Comparison of ENCODE assay signal across 18 cellular contexts in the genomic region with DNA sequence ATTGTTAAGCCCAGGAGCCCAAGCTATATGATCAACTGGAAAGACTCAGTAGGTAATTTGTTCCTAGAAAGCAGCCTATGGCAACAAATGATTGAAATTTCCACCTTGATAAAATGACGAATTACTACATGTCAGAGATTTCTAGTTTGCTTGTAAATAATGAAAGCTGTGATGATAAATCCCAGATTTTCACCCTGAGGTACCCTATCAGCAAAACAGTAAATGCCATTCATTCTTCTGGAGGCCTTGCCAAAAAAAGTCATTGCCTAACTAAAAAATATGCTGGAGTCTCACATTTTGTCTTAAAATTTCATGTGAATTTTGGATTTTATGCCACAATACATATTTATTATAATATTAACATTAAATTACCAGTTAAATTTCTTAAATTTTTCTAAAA.
DNase-seq lines count a peak whose midpoint lies in the region; ATAC-seq, FAIRE-seq and TF ChIP-seq lines count a peak whose summit lies in the region.
"Had no signal": no experiment of that assay in that cellular context is flagged by ENCODE, and none has a peak within 500 bp of the region (broad histone marks: within the 10 kb centered on the region; RNA-seq: fewer than 3 reads in every experiment).

No MANE protein-coding gene starts in this region.

- no peak overlapping the region for H3K27ac Mint-ChIP-seq in astrocyte (ENCODE audit: unreplicated experiment)
- H3K27ac Mint-ChIP-seq: CD8-positive, alpha-beta memory T cell; IgD-negative memory B cell had no signal

- no peak overlapping the region for H3K9ac ChIP-seq in astrocyte (ENCODE audit: low read length)
- H3K9ac ChIP-seq: BLaER1 had no signal

- no peak overlapping the region for H3K4me2 ChIP-seq in astrocyte (ENCODE audit: low read length)
- H3K4me2 ChIP-seq: BLaER1, GM23338 had no signal

- H3K4me3 ChIP-seq in astrocyte (ENCODE audit: insufficient read depth, low read depth, low read length) = no peak overlapping the region
- H3K4me3 ChIP-seq: BLaER1, GM12878, GM23338 had no signal

- no peaks in the 10 kb centered on the region for H3K27me3 ChIP-seq in astrocyte (ENCODE audit: insufficient read depth, low read length)
- H3K27me3 ChIP-seq: BLaER1 had no signal

- H4K20me1 ChIP-seq in astrocyte (ENCODE audit: insufficient read depth, low read length) = no peaks in the 10 kb centered on the region
- H4K20me1 ChIP-seq: BLaER1 had no signal

- no peaks in the 10 kb centered on the region for H3K9me3 Mint-ChIP-seq in astrocyte (ENCODE audit: unreplicated experiment)
- H3K9me3 Mint-ChIP-seq: CD8-positive, alpha-beta memory T cell; GM23338 had no signal

- no peaks in the 10 kb centered on the region for H3K36me3 ChIP-seq in astrocyte (ENCODE audit: insufficient read depth, low read length)
- H3K36me3 ChIP-seq: BLaER1 had no signal

- peak; percentile 24 for DNase-seq in GM03348 (ENCODE audit: low spot score)
- peak; percentile 6 for DNase-seq in astrocyte (ENCODE audit: low read depth)
- DNase-seq in fibroblast of gingiva (ENCODE audit: low read depth) = peak; percentile 11
- peak; percentile 10 for DNase-seq in iris pigment epithelial cell (ENCODE audit: low read depth)
- DNase-seq in Right ventricle myocardium inferior (ENCODE audit: missing footprints) = no peak
- DNase-seq in NCI-H2081 (lab: John Stamatoyannopoulos, UW) = no peak
- no peak for DNase-seq in anterior cingulate cortex (lab: John Stamatoyannopoulos, UW)
- DNase-seq: AML-193; Caco-2; CD8-positive, alpha-beta memory T cell; DND-41; H7 had no signal

- intact Hi-C loops in Right ventricle myocardium inferior (cut with DNase I) = no loop called here

- H3K79me2 ChIP-seq in astrocyte (ENCODE audit: insufficient read depth, low read length) = no peaks in the 10 kb centered on the region

- no peak for TF ChIP-seq CTCF in astrocyte (IDR thresholded peaks at IDR 0.05; ENCODE audit: insufficient read depth, low read depth, low read length)

- no peak for ATAC-seq in Right ventricle myocardium inferior
- ATAC-seq: GM12878 had no signal

- no peak overlapping the region for H3K27ac ChIP-seq in astrocyte (ENCODE audit: low read depth, low read length)
- H3K27ac ChIP-seq: BLaER1 had no signal

- no peaks in the 10 kb centered on the region for H3K4me1 ChIP-seq in astrocyte (ENCODE audit: insufficient read depth, low read length)

- no peak for FAIRE-seq in astrocyte (lab: Jason Lieb, UNC)
- FAIRE-seq: A204.1, GM12878, GM18507 had no signal

- H3K27me3 Mint-ChIP-seq in astrocyte (ENCODE audit: low read depth, unreplicated experiment) = no peaks in the 10 kb centered on the region
- H3K27me3 Mint-ChIP-seq: IgD-negative memory B cell had no signal

- H2AFZ ChIP-seq in astrocyte (ENCODE audit: low read depth, low read length) = no peak overlapping the region

- no peak overlapping the region for H3K4me3 Mint-ChIP-seq in astrocyte (ENCODE audit: unreplicated experiment)
- H3K4me3 Mint-ChIP-seq: CD8-positive, alpha-beta memory T cell; IgD-negative memory B cell had no signal

- H3K9me3 ChIP-seq in astrocyte (ENCODE audit: insufficient read depth, low read depth, low read length) = no peaks in the 10 kb centered on the region
- H3K9me3 ChIP-seq: Caco-2 had no signal

- H3K4me1 Mint-ChIP-seq in astrocyte (ENCODE audit: low read depth, unreplicated experiment) = no peaks in the 10 kb centered on the region
- H3K4me1 Mint-ChIP-seq: CD8-positive, alpha-beta memory T cell had no signal

- H3K36me3 Mint-ChIP-seq in astrocyte (ENCODE audit: low read depth, unreplicated experiment) = peaks cover 4% of the 10 kb centered on the region
- H3K36me3 Mint-ChIP-seq: IgD-negative memory B cell had no signal

Comparison
In these comparisons a context has a peak if more than half of its experiments do, and no peak if none do; other contexts are left out.
1. DNase-seq: peak in GM03348 (single experiment), astrocyte (single experiment), fibroblast of gingiva (single experiment) and iris pigment epithelial cell (single experiment); none in Right ventricle myocardium inferior (single experiment), NCI-H2081 (0 of 2) and anterior cingulate cortex (0 of 58).